9 cellular contexts compared by ENCODE assay signal in genomic region chr1:204628868-204629267, GRCh38. TPM values are rescaled to one million over a fixed set of nuclear protein-coding genes. Genes with fewer than 3 reads are reported as not detected.
"Had no signal": no experiment of that assay in that cellular context is flagged by ENCODE, and none has a peak within 500 bp of the region (broad histone marks: within the 10 kb centered on the region; RNA-seq: fewer than 3 reads in every experiment).

No MANE protein-coding gene starts in this region.

- H3K4me2 ChIP-seq: GM23338 had no signal

- H3K27ac Mint-ChIP-seq: GM23338 had no signal

- H3K9me3 Mint-ChIP-seq: GM23338 had no signal

- ATAC-seq: GM23338, HepG2, K562 had no signal

- H3K4me3 ChIP-seq: GM23338, K562 had no signal

- H3K4me3 Mint-ChIP-seq: GM23338, H9 had no signal

- H3K27ac ChIP-seq: HL-60 had no signal

- DNase-seq: H9, HCEC 1CT, IMR-90 had no signal

- FAIRE-seq: H1, H54, HepG2, K562 had no signal

- H2AFZ ChIP-seq: GM23338 had no signal

RNA-seq across cellular contexts. Expression of gene LRRN2, which starts 56.7 kb away (rescaled TPM):
- total RNA-seq: HepG2, IMR-90 had no signal
- polyA plus RNA-seq: HepG2, IMR-90, K562 had no signal
